In the genomic region with DNA sequence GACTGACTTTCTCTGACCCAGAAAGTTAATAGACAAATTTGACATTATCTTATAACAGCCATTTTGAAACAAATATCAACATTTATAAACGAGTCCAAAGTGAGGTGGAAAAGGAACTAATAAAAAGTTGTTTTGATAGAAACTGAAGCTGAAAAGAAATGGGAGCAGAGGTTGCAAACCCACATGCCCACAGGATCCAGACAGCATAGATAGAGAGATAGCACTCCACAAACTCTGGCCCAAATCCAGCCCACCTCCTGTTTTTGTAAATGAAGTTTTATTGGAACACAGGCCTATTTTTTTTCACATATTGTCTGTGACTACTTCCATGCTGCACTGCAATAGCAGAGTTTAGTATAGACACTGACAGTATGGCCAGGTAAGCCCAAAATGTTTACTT, we compare ENCODE assay signal across 20 cellular contexts.
"Had no signal": no experiment of that assay in that cellular context is flagged by ENCODE, and none has a peak within 500 bp of the region (broad histone marks: within the 10 kb centered on the region; RNA-seq: fewer than 3 reads in every experiment).

No MANE protein-coding gene starts in this region.

- H3K27ac ChIP-seq: gastroesophageal sphincter, left lung, skin epidermis had no signal

- ATAC-seq: activated T-cell treated with anti-CD3 and anti-CD28 coated beads, Interleukin-2, amount 50 U/mL, for 72 hours; effector memory CD8-positive, alpha-beta T cell; gastroesophageal sphincter; heart right ventricle; left lung; naive thymus-derived CD8-positive, alpha-beta T cell had no signal

- H3K27me3 ChIP-seq: gastroesophageal sphincter, heart right ventricle, left lung, right atrium auricular region had no signal

- H3K36me3 ChIP-seq: gastroesophageal sphincter, heart right ventricle, left lung, right atrium auricular region had no signal

- H3K4me3 ChIP-seq: gastroesophageal sphincter, heart right ventricle, left lung, right atrium auricular region, skin epidermis had no signal

- DNase-seq: activated CD4-positive, alpha-beta T cell treated with anti-CD3 and anti-CD28 coated beads, Interleukin-2, amount 10 ng/mL, durations not matched to agents 7 days and 5 days; activated CD8-positive, alpha-beta memory T cell treated with anti-CD3 and anti-CD28 coated beads, Interleukin-2, amount 50 U/mL, for 48 hours; activated gamma-delta T cell; activated T-cell treated with anti-CD3 and anti-CD28 coated beads, Interleukin-2, amount 50 U/mL, for 72 hours; amygdala; cerebellar nuclear complex; effector memory CD8-positive, alpha-beta T cell; heart right ventricle; islet precursor cell; left lung; naive thymus-derived CD8-positive, alpha-beta T cell; nucleus accumbens; stimulated activated CD4-positive, alpha-beta T cell treated with anti-CD3 and anti-CD28 coated beads, Interleukin-15, amount 100 ng/mL, for 24 hours; stimulated activated CD4-positive, alpha-beta T cell treated with anti-CD3 and anti-CD28 coated beads, Interleukin-4, amount 100 ng/mL, for 1 hour; stimulated activated CD8-positive, alpha-beta memory T cell treated with anti-CD3 and anti-CD28 coated beads, Interleukin-4, amount 100 ng/mL, for 48 hours; stimulated activated naive CD4-positive, alpha-beta T cell treated with Interleukin-2 at 50 U/mL for 16 hours; T-helper 2 cell had no signal

- H3K4me1 ChIP-seq: left lung had no signal

- H3K9me3 ChIP-seq: gastroesophageal sphincter, heart right ventricle, left lung, right atrium auricular region had no signal
